ENCODE assay signal across 22 cellular contexts in the genomic region with DNA sequence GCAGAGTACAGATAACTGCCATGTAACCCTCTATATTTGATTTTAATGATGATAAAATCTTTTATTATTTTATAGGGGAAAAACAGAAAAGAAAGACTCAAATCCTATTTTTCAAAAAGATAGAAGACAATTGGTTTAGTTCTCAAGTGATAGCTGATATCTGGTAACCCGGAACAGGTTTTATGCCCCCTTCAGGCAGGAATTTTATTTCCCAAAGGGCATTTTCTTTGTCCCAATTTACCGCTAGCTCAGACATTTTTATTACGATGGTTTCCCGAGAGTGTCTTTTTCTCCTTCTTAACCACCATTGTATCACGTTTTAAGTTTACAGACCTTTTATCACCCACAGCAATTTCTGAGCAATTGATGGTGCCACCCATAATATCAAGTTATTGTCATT.
DNase-seq lines count a peak whose midpoint lies in the region; ATAC-seq and TF ChIP-seq lines count a peak whose summit lies in the region.
"Had no signal": no experiment of that assay in that cellular context is flagged by ENCODE, and none has a peak within 500 bp of the region (broad histone marks: within the 10 kb centered on the region; RNA-seq: fewer than 3 reads in every experiment).

No MANE protein-coding gene starts in this region.

- H3K4me1 ChIP-seq in H9 (ENCODE audit: insufficient read depth, low read length) (peaks cover 2% of the 10 kb centered on the region), endodermal cell (ENCODE audit: control insufficient read depth, insufficient read depth, low read length) (peaks cover 2% of the 10 kb centered on the region)

- no peaks in the 10 kb centered on the region for H4K20me1 ChIP-seq in H9 (ENCODE audit: control insufficient read depth, insufficient read depth, insufficient read length)

- no peak overlapping the region for H3K18ac ChIP-seq in H9 (ENCODE audit: insufficient read length, low read depth, low read length)

- peaks cover 5 to 17% (median 11%) of the 10 kb centered on the region in 3 experiments for H3K36me3 Mint-ChIP-seq in H9 (ENCODE audit: insufficient read depth in 1 of 3, low read depth in 3 of 3)
- H3K36me3 Mint-ChIP-seq in endodermal cell (ENCODE audit: low read depth), result peaks cover 7% of the 10 kb centered on the region
- no peaks in the 10 kb centered on the region for H3K36me3 Mint-ChIP-seq in mesothelial cell of epicardium
- H3K36me3 Mint-ChIP-seq: CD14-positive monocyte; CD4-positive, alpha-beta memory T cell; IgD-negative memory B cell had no signal

- no peaks in the 10 kb centered on the region for H3K23me2 ChIP-seq in H9 (ENCODE audit: insufficient read length, low read depth, low read length, poor library complexity, severe bottlenecking)

- H2BK12ac ChIP-seq in H9 (ENCODE audit: insufficient read length, low read depth, low read length), result no peak overlapping the region

- no peak overlapping the region for H2BK5ac ChIP-seq in H9 (ENCODE audit: insufficient read length, low read length)

- no peak overlapping the region for H3K4me3 ChIP-seq in endodermal cell (ENCODE audit: low read length)
- H3K4me3 ChIP-seq: GM12878 had no signal

- H4K8ac ChIP-seq in H9 (replicated peaks; ENCODE audit: insufficient read length, low read depth, low read length), result no peak overlapping the region

- H2BK120ac ChIP-seq in H9 (ENCODE audit: low read depth, low read length, poor library complexity, severe bottlenecking), result no peak overlapping the region

- no peak overlapping the region; a peak in 1 of 7 replicates for H3K27ac Mint-ChIP-seq in H9
- H3K27ac Mint-ChIP-seq in endodermal cell, result no peak overlapping the region
- H3K27ac Mint-ChIP-seq in mesothelial cell of epicardium, result no peak overlapping the region
- H3K27ac Mint-ChIP-seq: CD14-positive monocyte; CD4-positive, alpha-beta memory T cell; HFFc6; IgD-negative memory B cell had no signal

- H3K9ac ChIP-seq in H9 (ENCODE audit: extremely low read depth, insufficient read length, low read length) (no peak overlapping the region), endodermal cell (ENCODE audit: extremely low read depth, low read length, poor library complexity, severe bottlenecking) (no peak overlapping the region)

- no peak overlapping the region for H3K4me2 ChIP-seq in H9 (ENCODE audit: insufficient read depth, insufficient read length, low read length)

- no peak overlapping the region for H3K27ac ChIP-seq in C4-2B
- no peak overlapping the region for H3K27ac ChIP-seq in H9 (ENCODE audit: insufficient read length, low read depth, low read length)
- no peak overlapping the region for H3K27ac ChIP-seq in endodermal cell (ENCODE audit: low read depth, low read length)

- H3K56ac ChIP-seq in H9 (ENCODE audit: insufficient read length, low read depth, low read length), result no peak overlapping the region

- WGBS in H9 (ENCODE audit: extremely low coverage, insufficient read length, low lambda C conversion rate), result no CpG with 5 or more reads among the region's 5 CpGs
- 86 to 95% methylated on average over 1 to 5 of the region's 5 CpGs for WGBS in endodermal cell (ENCODE audit: insufficient coverage in 1 of 2, insufficient read length in 1 of 2), 2 experiments

- H3K9me3 ChIP-seq in H9 (ENCODE audit: control insufficient read depth, low read depth, low read length) (peaks cover 7% of the 10 kb centered on the region), endodermal cell (ENCODE audit: control insufficient read depth, low read length) (no peaks in the 10 kb centered on the region)

- H3K27me3 ChIP-seq in H9 (ENCODE audit: insufficient read depth, low read length) (no peaks in the 10 kb centered on the region), endodermal cell (ENCODE audit: control insufficient read depth, insufficient read depth, low read length, poor library complexity, severe bottlenecking) (no peaks in the 10 kb centered on the region)

- H3K79me2 ChIP-seq in H9 (ENCODE audit: insufficient read depth, low read length), result no peaks in the 10 kb centered on the region

- no peak overlapping the region for H3K23ac ChIP-seq in H9 (ENCODE audit: insufficient read length, low read depth, low read length)

- no peak overlapping the region for H3T11ph ChIP-seq in H9 (ENCODE audit: low read length)

- no peak overlapping the region for H3K14ac ChIP-seq in H9 (ENCODE audit: insufficient read depth, low read length)

- no peak overlapping the region for H2BK20ac ChIP-seq in H9 (ENCODE audit: low read depth, low read length, poor library complexity, severe bottlenecking)

- H3K36me3 ChIP-seq in endodermal cell (ENCODE audit: control insufficient read depth, insufficient read depth, low read length), result no peaks in the 10 kb centered on the region

- H3K27me3 Mint-ChIP-seq in H9 (ENCODE audit: low read depth), result no peaks in the 10 kb centered on the region
- no peaks in the 10 kb centered on the region for H3K27me3 Mint-ChIP-seq in endodermal cell (ENCODE audit: insufficient read depth)
- no peaks in the 10 kb centered on the region for H3K27me3 Mint-ChIP-seq in mesothelial cell of epicardium (ENCODE audit: low read depth)
- H3K27me3 Mint-ChIP-seq: IgD-negative memory B cell had no signal

- H2AK5ac ChIP-seq in H9 (ENCODE audit: insufficient read length, low read length), result no peak overlapping the region

- H3K9me3 Mint-ChIP-seq in H9 (peaks cover 9 to 15% of the 10 kb centered on the region in 2 experiments), endodermal cell (peaks cover 15% of the 10 kb centered on the region), mesothelial cell of epicardium (peaks cover 3% of the 10 kb centered on the region)
- H3K9me3 Mint-ChIP-seq: HFFc6 had no signal

- no peaks in the 10 kb centered on the region for H3K79me1 ChIP-seq in H9 (ENCODE audit: insufficient read depth, low read depth, low read length, poor library complexity, severe bottlenecking)

- peak; percentile 15; the same call in 1 of the 2 replicates for TF ChIP-seq CTCF in C4-2B (conservative IDR thresholded peaks at IDR 0.05)
- TF ChIP-seq CTCF in H9 (conservative IDR thresholded peaks at IDR 0.05), result peak; percentile 70
- peak; percentile 55 for TF ChIP-seq CTCF in endodermal cell (conservative IDR thresholded peaks at IDR 0.05)
- TF ChIP-seq CTCF in mesothelial cell of epicardium (IDR thresholded peaks at IDR 0.05; ENCODE audit: unreplicated experiment), result peak; percentile 31

- no peak overlapping the region for H4K91ac ChIP-seq in H9 (ENCODE audit: insufficient read length, low read depth, low read length)

- no peak overlapping the region for H2AFZ ChIP-seq in H9 (ENCODE audit: low read length)

- no peak overlapping the region for H4K5ac ChIP-seq in H9 (ENCODE audit: insufficient read length, low read depth, low read length)

- ATAC-seq in HG02840 (IDR thresholded peaks at IDR 0.05; ENCODE audit: low FRiP score, unreplicated experiment), result no peak
- no peak for ATAC-seq in GM19455 (IDR thresholded peaks at IDR 0.05; ENCODE audit: unreplicated experiment)
- ATAC-seq: GM12878, HCT116, HepG2 had no signal

- peaks cover 6 to 11% of the 10 kb centered on the region in 2 experiments for H3K4me1 Mint-ChIP-seq in H9
- peaks cover 6% of the 10 kb centered on the region for H3K4me1 Mint-ChIP-seq in endodermal cell
- no peaks in the 10 kb centered on the region for H3K4me1 Mint-ChIP-seq in mesothelial cell of epicardium
- H3K4me1 Mint-ChIP-seq: CD14-positive monocyte; CD4-positive, alpha-beta memory T cell; IgD-negative memory B cell had no signal

- no peak overlapping the region for H2BK15ac ChIP-seq in H9 (ENCODE audit: low read depth, low read length)

- DNase-seq in H9, result no peak
- DNase-seq in endodermal cell, result no peak
- DNase-seq in mesothelial cell of epicardium (ENCODE audit: low spot score in 2 of 2, unreplicated experiment in 2 of 2), result no peak
- no peak for DNase-seq in NCI-H2107 (lab: John Stamatoyannopoulos, UW)
- DNase-seq in activated naive CD4-positive, alpha-beta T cell treated with Interleukin-2 at 50 U/mL for 16 hours, result no peak
- DNase-seq: ACHN; CD4-positive, alpha-beta memory T cell; DMS53; DND-41; EL; GOT3; HFFc6; Karpas-422; KBM-7 had no signal

- H3K4me3 Mint-ChIP-seq in H9 (no peak overlapping the region), endodermal cell (no peak overlapping the region), mesothelial cell of epicardium (no peak overlapping the region)
- H3K4me3 Mint-ChIP-seq: CD14-positive monocyte; CD4-positive, alpha-beta memory T cell; HFFc6; IgD-negative memory B cell had no signal

- H3K4ac ChIP-seq in H9 (ENCODE audit: low read depth, low read length), result no peak overlapping the region; the same call in 1 of the 2 replicates

Comparison
In these comparisons a context has a peak if more than half of its experiments do, and no peak if none do; other contexts are left out.
1. CTCF ChIP-seq: peak in every context shown above with its lines; median percentile 70 in H9; 55 in endodermal cell; 31 in mesothelial cell of epicardium; 15 in C4-2B.